28 cellular contexts compared by ENCODE assay signal in genomic region chr2:112144966-112145365, GRCh38.
"Had no signal": no experiment of that assay in that cellular context is flagged by ENCODE, and none has a peak within 500 bp of the region (broad histone marks: within the 10 kb centered on the region; RNA-seq: fewer than 3 reads in every experiment).

No MANE protein-coding gene starts in this region.

- H3K36me3 ChIP-seq: adrenal gland, breast epithelium, MG63, SJCRH30 had no signal

- H3K27ac ChIP-seq: adrenal gland, breast epithelium, SJCRH30 had no signal

- H3K36me3 Mint-ChIP-seq: activated naive CD8-positive, alpha-beta T cell treated with anti-CD3 and anti-CD28 coated beads, Interleukin-2, amount 10 ng/mL, durations not matched to agents 7 days and 5 days; WTC11 had no signal

- H3K9me3 ChIP-seq: adrenal gland, breast epithelium, MG63, SJCRH30, SK-N-SH had no signal

- H3K27ac Mint-ChIP-seq: activated CD8-positive, alpha-beta T cell treated with anti-CD3 and anti-CD28 coated beads, Interleukin-2, amount 10 ng/mL, durations not matched to agents 7 days and 5 days; activated naive CD8-positive, alpha-beta T cell treated with anti-CD3 and anti-CD28 coated beads, Interleukin-2, amount 10 ng/mL, durations not matched to agents 7 days and 5 days; WTC11 had no signal

- H3K9me3 Mint-ChIP-seq: activated naive CD8-positive, alpha-beta T cell treated with anti-CD3 and anti-CD28 coated beads, Interleukin-2, amount 10 ng/mL, durations not matched to agents 7 days and 5 days; WTC11 had no signal

- ATAC-seq: activated CD8-positive, alpha-beta T cell treated with anti-CD3 and anti-CD28 coated beads, Interleukin-2, amount 10 ng/mL, durations not matched to agents 7 days and 5 days; Right ventricle myocardium inferior; WTC11 had no signal

- DNase-seq: activated CD4-positive, alpha-beta T cell treated with anti-CD3 and anti-CD28 coated beads for 48 hours; activated CD4-positive, alpha-beta T cell treated with anti-CD3 and anti-CD28 coated beads, Interleukin-2, amount 50 U/mL, for 4 hours; activated CD4-positive, CD25-positive, alpha-beta regulatory T cell treated with anti-CD3 and anti-CD28 coated beads, Interleukin-2, amount 50 U/mL, for 72 hours; activated CD8-positive, alpha-beta memory T cell treated with anti-CD3 and anti-CD28 coated beads, Interleukin-2, amount 50 U/mL, for 48 hours; activated CD8-positive, alpha-beta T cell treated with anti-CD3 and anti-CD28 coated beads, Interleukin-2, amount 10 ng/mL, durations not matched to agents 7 days and 5 days; activated naive CD4-positive, alpha-beta T cell treated with anti-CD3 and anti-CD28 coated beads, Interleukin-2, amount 50 U/mL, for 16 hours; activated naive CD8-positive, alpha-beta T cell treated with anti-CD3 and anti-CD28 coated beads, Interleukin-2, amount 10 ng/mL, durations not matched to agents 7 days and 5 days; activated T-cell treated with anti-CD3 and anti-CD28 coated beads, Interleukin-2, amount 50 U/mL, for 1 hour; anterior cingulate cortex; caudate nucleus; MG63; MV-4-11; NCI-H1092 treated with DMSO at 0.1 percent for 48 hours; NCI-H1417 treated with DMSO at 0.1 percent for 48 hours; NCI-H1694; NCI-H2029; NCI-H2107; NCI-H2171 treated with DMSO at 0.1 percent for 48 hours; NCI-H226; NCI-H526; NCI-H82; SJCRH30; SK-N-SH; T-helper 1 cell had no signal

- H3K27me3 ChIP-seq: adrenal gland, breast epithelium, MG63, SJCRH30 had no signal

- H3K4me3 Mint-ChIP-seq: activated CD8-positive, alpha-beta T cell treated with anti-CD3 and anti-CD28 coated beads, Interleukin-2, amount 10 ng/mL, durations not matched to agents 7 days and 5 days; activated naive CD8-positive, alpha-beta T cell treated with anti-CD3 and anti-CD28 coated beads, Interleukin-2, amount 10 ng/mL, durations not matched to agents 7 days and 5 days; WTC11 had no signal

- H3K4me1 Mint-ChIP-seq: activated naive CD8-positive, alpha-beta T cell treated with anti-CD3 and anti-CD28 coated beads, Interleukin-2, amount 10 ng/mL, durations not matched to agents 7 days and 5 days had no signal

- H3K4me1 ChIP-seq: adrenal gland, SJCRH30 had no signal

- H3K4me3 ChIP-seq: adrenal gland, breast epithelium, MG63, SJCRH30 had no signal
